ENCODE assay signal across 8 cellular contexts in the genomic region with DNA sequence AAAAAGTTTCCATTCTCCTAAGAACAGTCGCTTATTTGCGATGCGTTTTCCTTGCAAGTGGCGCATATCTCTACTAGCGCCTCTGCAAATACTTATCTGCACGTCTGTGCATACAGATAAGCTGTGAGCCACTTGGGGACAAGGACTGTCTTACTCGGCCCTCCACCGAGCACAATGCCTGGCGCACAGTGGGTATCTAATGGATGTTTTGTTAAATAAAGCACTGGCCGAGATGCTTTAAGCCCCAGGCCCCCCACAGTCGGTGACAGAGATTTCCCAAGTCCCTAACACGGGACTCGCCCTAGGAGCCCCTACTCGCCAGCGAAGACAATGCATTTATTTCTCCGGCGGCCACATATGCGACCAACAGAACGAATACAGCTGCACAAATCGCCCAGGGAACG. TPM values are rescaled to one million over a fixed set of nuclear protein-coding genes. Genes with fewer than 3 reads are reported as not detected.
DNase-seq lines count a peak whose midpoint lies in the region; ATAC-seq and TF ChIP-seq lines count a peak whose summit lies in the region.
"Had no signal": no experiment of that assay in that cellular context is flagged by ENCODE, and none has a peak within 500 bp of the region (broad histone marks: within the 10 kb centered on the region; RNA-seq: fewer than 3 reads in every experiment).

No MANE protein-coding gene starts in this region.

- under 1% methylated on average over 21 of the region's 21 CpGs for WGBS in mesenchymal stem cell
- WGBS in tibial nerve, 2 donors = 1% methylated on average over 18 of the region's 21 CpGs

- no peak overlapping the region for H3K27ac ChIP-seq in mesenchymal stem cell (ENCODE audit: low read length, poor library complexity, severe bottlenecking)
- H3K27ac ChIP-seq in tibial nerve = peak overlapping the region in 3 of 4 donors; percentile 63 to 81 (median 67)
- H3K27ac ChIP-seq: epithelial cell of prostate had no signal

- H3K4me3 ChIP-seq in mesenchymal stem cell (ENCODE audit: insufficient read depth in 1 of 2, low read depth in 1 of 2, low read length in 2 of 2) = peak overlapping the region; percentile 81 to 95
- H3K4me3 ChIP-seq in tibial nerve = peak overlapping the region; percentile 49 to 89 (median 80)

- TF ChIP-seq POLR2A in tibial nerve (IDR thresholded peaks at IDR 0.05) = no peak

- no peaks in the 10 kb centered on the region for H3K27me3 Mint-ChIP-seq in effector memory CD8-positive, alpha-beta T cell

- H3K18ac ChIP-seq in mesenchymal stem cell (ENCODE audit: low read depth in 1 of 2, low read length in 2 of 2) = peak overlapping the region; percentile 71 to 85

- peak overlapping the region; percentile 46 for H2AFZ ChIP-seq in mesenchymal stem cell (ENCODE audit: low read depth, low read length)

- H3K23ac ChIP-seq in mesenchymal stem cell (ENCODE audit: low read length in 2 of 2) = no peak overlapping the region

- H3K36me3 Mint-ChIP-seq in effector memory CD8-positive, alpha-beta T cell (ENCODE audit: insufficient read depth) = peaks cover 24% of the 10 kb centered on the region

- H3K9me3 ChIP-seq in mesenchymal stem cell (ENCODE audit: control insufficient read depth, low read length) (no peaks in the 10 kb centered on the region), tibial nerve (no peaks in the 10 kb centered on the region)

- H3K4me2 ChIP-seq in mesenchymal stem cell (ENCODE audit: low read length, poor library complexity, severe bottlenecking) = peak overlapping the region; percentile 98

- no peak overlapping the region for H4K8ac ChIP-seq in mesenchymal stem cell (ENCODE audit: low read length)

- DNase-seq in EH (ENCODE audit: low read depth) = peak; percentile 57
- DNase-seq in SK-MEL-5 (ENCODE audit: low read depth, low spot score) = peak; percentile 40
- no peak for DNase-seq in effector memory CD8-positive, alpha-beta T cell
- DNase-seq in mesenchymal stem cell = peak; percentile 61
- peak in 1 of 2 donors; percentile 22 for DNase-seq in tibial nerve (ENCODE audit: low spot score in 2 of 2)

- peak overlapping the region; percentile 28 to 61 for H3K14ac ChIP-seq in mesenchymal stem cell (ENCODE audit: low read length in 2 of 2)

- peak; percentile 33 for ATAC-seq in GM19397 (IDR thresholded peaks at IDR 0.05; ENCODE audit: unreplicated experiment)
- peak; percentile 38 for ATAC-seq in HG03439 (IDR thresholded peaks at IDR 0.05; ENCODE audit: unreplicated experiment)
- peak; percentile 43 for ATAC-seq in effector memory CD8-positive, alpha-beta T cell (replicated peaks)

- no peak for TF ChIP-seq CTCF in tibial nerve (IDR thresholded peaks at IDR 0.05)

- no peak overlapping the region for H2BK15ac ChIP-seq in mesenchymal stem cell (ENCODE audit: low read depth, poor library complexity, severe bottlenecking)

- H2BK120ac ChIP-seq in mesenchymal stem cell (ENCODE audit: low read depth, low read length) = no peak overlapping the region

- peak overlapping the region; percentile 86 to 96 for H3K27ac Mint-ChIP-seq in effector memory CD8-positive, alpha-beta T cell

- no peak overlapping the region for H2AK5ac ChIP-seq in mesenchymal stem cell (ENCODE audit: low read length, severe bottlenecking)

- H2BK12ac ChIP-seq in mesenchymal stem cell (ENCODE audit: low read length in 2 of 2) = no peak overlapping the region

- H3K36me3 ChIP-seq in mesenchymal stem cell (ENCODE audit: control insufficient read depth in 1 of 2, insufficient read depth in 2 of 2, low read depth in 1 of 2, low read length in 2 of 2) = peaks cover 3 to 9% of the 10 kb centered on the region in 2 experiments
- H3K36me3 ChIP-seq in tibial nerve = peaks cover 0 to 17% (median 0%) of the 10 kb centered on the region in 3 donors

- H3K4me1 ChIP-seq in mesenchymal stem cell (ENCODE audit: control insufficient read depth, insufficient read depth, low read depth, low read length) (peaks cover 8% of the 10 kb centered on the region), tibial nerve (peaks cover 0 to 24% (median 3%) of the 10 kb centered on the region in 4 donors)

- peak overlapping the region in 1 of 2 experiments; percentile 53 for H3K4ac ChIP-seq in mesenchymal stem cell (ENCODE audit: low read depth in 1 of 2, low read length in 2 of 2)

- H3K9me3 Mint-ChIP-seq in effector memory CD8-positive, alpha-beta T cell = no peaks in the 10 kb centered on the region

- H3K4me1 Mint-ChIP-seq in effector memory CD8-positive, alpha-beta T cell (ENCODE audit: low read depth in 2 of 2) = peaks cover 11 to 19% of the 10 kb centered on the region in 2 donors

- H2BK5ac ChIP-seq in mesenchymal stem cell (ENCODE audit: low read depth, low read length, poor library complexity, severe bottlenecking) = no peak overlapping the region

- H3K79me1 ChIP-seq in mesenchymal stem cell (replicated peaks; ENCODE audit: low read length, poor library complexity, severe bottlenecking) = peaks cover 7% of the 10 kb centered on the region

- in situ Hi-C loops in SK-MEL-5 (cut with HindIII; ENCODE audit: low pct_unique_long_range_greater_than_20kb, low sequenced_read_pairs) = no loop called here

- no peaks in the 10 kb centered on the region for H3K27me3 ChIP-seq in mesenchymal stem cell (ENCODE audit: control insufficient read depth in 1 of 2, insufficient read depth in 1 of 2, low read length in 2 of 2)
- H3K27me3 ChIP-seq in tibial nerve = no peaks in the 10 kb centered on the region

- peak overlapping the region; percentile 83 for H3K9ac ChIP-seq in mesenchymal stem cell (ENCODE audit: low read length)

- peak overlapping the region; percentile 96 to 97 for H3K4me3 Mint-ChIP-seq in effector memory CD8-positive, alpha-beta T cell

- no peak for TF ChIP-seq EP300 in tibial nerve (IDR thresholded peaks at IDR 0.05)

- peak overlapping the region; percentile 34 for H4K91ac ChIP-seq in mesenchymal stem cell (ENCODE audit: low read length)

RNA-seq across cellular contexts. Expression of a gene that starts 0.5 kb away (rescaled TPM):
- 78.6 and 82.0 TPM in 2 replicates for total RNA-seq in SK-MEL-5 (2014; rRNA removed; shearing (Covaris generic))
- polyA plus RNA-seq in SK-MEL-5 (2015; cell fraction: cytosol; rRNA removed) = 41.0 and 51.8 TPM in 2 replicates
- 85.9 and 91.7 TPM in 2 replicates for polyA plus RNA-seq in SK-MEL-5 (2015; cell fraction: nucleus; rRNA removed)
- 15.3 TPM for polyA plus RNA-seq in mesenchymal stem cell (2013, experiment 1 of 2)
- polyA plus RNA-seq in mesenchymal stem cell (2013, experiment 2 of 2) = 15.0 TPM
- 10 to 100 TPM; 16.9 to 28.2 (median 25.5) TPM for total RNA-seq in tibial nerve

RNA-seq across cellular contexts. Expression of a gene that starts 43.6 kb away (rescaled TPM):
- 33.9 and 35.3 TPM in 2 replicates for total RNA-seq in SK-MEL-5 (2014; rRNA removed; shearing (Covaris generic))
- 27.2 and 37.9 TPM in 2 replicates for polyA plus RNA-seq in SK-MEL-5 (2015; cell fraction: cytosol; rRNA removed)
- 38.9 and 39.9 TPM in 2 replicates for polyA plus RNA-seq in SK-MEL-5 (2015; cell fraction: nucleus; rRNA removed)
- 22.1 TPM for polyA plus RNA-seq in mesenchymal stem cell (2013, experiment 1 of 2)
- polyA plus RNA-seq in mesenchymal stem cell (2013, experiment 2 of 2) = 23.8 TPM
- total RNA-seq in tibial nerve = 10 to 100 TPM; 17.8 to 39.5 (median 24.7) TPM

Comparison
In these comparisons a context has a peak if more than half of its experiments do, and no peak if none do; other contexts are left out.
1. DNase-seq: peak in EH (single experiment), SK-MEL-5 (single experiment) and mesenchymal stem cell (single experiment); none in effector memory CD8-positive, alpha-beta T cell (0 of 3).
2. Peak in every context shown above with its lines, with median percentiles within 50 percentile points of each other: ATAC-seq.